18 cellular contexts compared by ENCODE assay signal in the genomic region with DNA sequence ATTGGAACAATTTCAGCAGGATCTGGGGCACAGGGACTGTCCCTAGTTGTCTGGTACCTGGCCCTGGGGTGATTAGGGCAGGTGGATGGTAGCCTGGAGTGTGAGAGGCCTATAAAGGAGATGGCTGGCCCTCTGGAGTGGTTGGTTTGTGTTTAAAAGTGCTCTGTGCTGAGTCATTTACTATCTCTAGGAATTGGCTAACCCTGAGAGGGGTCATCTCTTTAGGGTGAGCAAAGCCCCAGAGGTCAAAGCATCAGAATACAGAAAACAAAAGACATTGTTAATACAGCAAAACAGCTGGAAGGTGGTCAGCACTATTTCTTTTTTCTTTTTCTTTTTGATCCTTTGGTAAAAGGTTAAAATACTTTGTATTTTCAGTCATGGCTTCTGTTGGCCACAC. TPM values are rescaled to one million over a fixed set of nuclear protein-coding genes. Genes with fewer than 3 reads are reported as not detected.
"Had no signal": no experiment of that assay in that cellular context is flagged by ENCODE, and none has a peak within 500 bp of the region (broad histone marks: within the 10 kb centered on the region; RNA-seq: fewer than 3 reads in every experiment).

No MANE protein-coding gene starts in this region.

- H3K4me3 Mint-ChIP-seq: mesothelial cell of epicardium; naive thymus-derived CD4-positive, alpha-beta T cell had no signal

- H3K27me3 ChIP-seq: dorsolateral prefrontal cortex, esophagus muscularis mucosa, foreskin keratinocyte, gastroesophageal sphincter, hepatocyte, left lung had no signal

- H3K9me3 ChIP-seq: esophagus muscularis mucosa, gastroesophageal sphincter, heart left ventricle, left lung, lower lobe of right lung, mucosa of descending colon had no signal

- H3K4me2 ChIP-seq: hepatocyte had no signal

- H3K27ac ChIP-seq: coronary artery, esophagus muscularis mucosa, foreskin keratinocyte, gastroesophageal sphincter, heart left ventricle, hepatocyte, left lung, lower lobe of right lung had no signal

- DNase-seq: dermis blood vessel endothelial cell; dorsolateral prefrontal cortex; effector CD4-positive, alpha-beta T cell; effector memory CD4-positive, alpha-beta T cell; foreskin keratinocyte; heart left ventricle; left cardiac atrium; left lung; left ventricle myocardium superior; lower lobe of right lung; mesenchymal stem cell; mucosa of descending colon; naive thymus-derived CD4-positive, alpha-beta T cell had no signal

- H3K4me1 Mint-ChIP-seq: mesothelial cell of epicardium had no signal

- ATAC-seq: foreskin keratinocyte; gastroesophageal sphincter; left lung; lower lobe of right lung; mucosa of descending colon; naive thymus-derived CD4-positive, alpha-beta T cell had no signal

- H3K27ac Mint-ChIP-seq: mesothelial cell of epicardium; naive thymus-derived CD4-positive, alpha-beta T cell had no signal

- H3K4me3 ChIP-seq: coronary artery, dorsolateral prefrontal cortex, esophagus muscularis mucosa, gastroesophageal sphincter, heart left ventricle, hepatocyte, left lung, lower lobe of right lung, mucosa of descending colon had no signal

- H3K36me3 ChIP-seq: esophagus muscularis mucosa, gastroesophageal sphincter, heart left ventricle, left lung, lower lobe of right lung had no signal

- H2AFZ ChIP-seq: hepatocyte had no signal

- H3K36me3 Mint-ChIP-seq: mesothelial cell of epicardium; naive thymus-derived CD4-positive, alpha-beta T cell had no signal

- H3K79me2 ChIP-seq: hepatocyte had no signal

- H3K4me1 ChIP-seq: esophagus muscularis mucosa, foreskin keratinocyte, left lung, lower lobe of right lung had no signal

RNA-seq across cellular contexts. Expression of gene BMPER, which starts 43.4 kb away (rescaled TPM):
- polyA plus RNA-seq: foreskin keratinocyte; naive thymus-derived CD4-positive, alpha-beta T cell had no signal
